11 cellular contexts compared by ENCODE assay signal in genomic region chr11:14015711-14016110, GRCh38. TPM values are rescaled to one million over a fixed set of nuclear protein-coding genes. Genes with fewer than 3 reads are reported as not detected.
A peak's percentile ranks its signal among the peaks of the same experiment; 100 is the strongest.
DNase-seq lines count a peak whose midpoint lies in the region; ATAC-seq and TF ChIP-seq lines count a peak whose summit lies in the region.
"Had no signal": no experiment of that assay in that cellular context is flagged by ENCODE, and none has a peak within 500 bp of the region (broad histone marks: within the 10 kb centered on the region; RNA-seq: fewer than 3 reads in every experiment).

No MANE protein-coding gene starts in this region.

- CTCF ChIA-PET in Calu3 (lab: Charles Lee) = interaction anchor here (0.7 kb wide), 1 partner anchor 66 kb away, joined by 3 read pairs; no protein-coding TSS in a partner anchor

- no peaks in the 10 kb centered on the region for H3K9me3 Mint-ChIP-seq in Calu3 (ENCODE audit: low read depth, unreplicated experiment)

- H3K4me3 ChIP-seq in thyroid gland (replicated peaks in 1 of 3) = no peak overlapping the region
- H3K4me3 ChIP-seq: BLaER1 treated with 17β-estradiol and CSF1 and Interleukin-3, amounts not matched to agents 10 nM and 100 nM had no signal

- no peak for TF ChIP-seq POLR2A in thyroid gland (IDR thresholded peaks at IDR 0.05)

- 47 to 54% methylated on average over 4 of the region's 4 CpGs for WGBS in thyroid gland, 2 donors

- no peak overlapping the region for H3K27ac ChIP-seq in thyroid gland
- H3K27ac ChIP-seq: BLaER1 treated with 17β-estradiol and CSF1 and Interleukin-3, amounts not matched to agents 10 nM and 100 nM; parathyroid adenoma had no signal

- H3K36me3 ChIP-seq in thyroid gland = no peaks in the 10 kb centered on the region
- H3K36me3 ChIP-seq: BLaER1 treated with 17β-estradiol and CSF1 and Interleukin-3, amounts not matched to agents 10 nM and 100 nM had no signal

- DNase-seq in Calu3 (peak; percentile 37), M059J (ENCODE audit: low read depth) (peak; percentile 90), dermis blood vessel endothelial cell (peak; percentile 60), left colon (no peak), thyroid gland (no peak), NCI-H1694 (lab: John Stamatoyannopoulos, UW) (no peak)

- ATAC-seq in left colon (peak; percentile 90), GM21447 (IDR thresholded peaks at IDR 0.05; ENCODE audit: unreplicated experiment) (no peak), HG03460 (IDR thresholded peaks at IDR 0.05; ENCODE audit: unreplicated experiment) (no peak)

- no peaks in the 10 kb centered on the region for H3K9me3 ChIP-seq in thyroid gland
- H3K9me3 ChIP-seq: BLaER1 treated with 17β-estradiol and CSF1 and Interleukin-3, amounts not matched to agents 10 nM and 100 nM had no signal

- BruUV-seq in Calu3 (replicated peaks; lab: Mats Ljungman, UMichigan) = no TSS peak

- TF ChIP-seq CTCF in Calu3 (IDR thresholded peaks at IDR 0.05; ENCODE audit: unreplicated experiment) (no peak), thyroid gland (IDR thresholded peaks at IDR 0.05) (no peak)

- intact Hi-C loops in Calu3 (cut with micrococcal nuclease; ENCODE audit: unreplicated experiment) (no loop called here), left colon (cut with DNase I, micrococcal nuclease) (no loop called here), thyroid gland (cut with DNase I) (no loop called here)

- H3K27me3 ChIP-seq in thyroid gland = no peaks in the 10 kb centered on the region
- H3K27me3 ChIP-seq: BLaER1 treated with 17β-estradiol and CSF1 and Interleukin-3, amounts not matched to agents 10 nM and 100 nM had no signal

- peak overlapping the region; percentile 19 for H3K27ac Mint-ChIP-seq in Calu3 (ENCODE audit: unreplicated experiment)

- H3K27me3 Mint-ChIP-seq in Calu3 (ENCODE audit: unreplicated experiment) = no peaks in the 10 kb centered on the region

- no peaks in the 10 kb centered on the region for H3K36me3 Mint-ChIP-seq in Calu3 (ENCODE audit: insufficient read depth, unreplicated experiment)

- H3K4me1 ChIP-seq in thyroid gland = no peaks in the 10 kb centered on the region
- H3K4me1 ChIP-seq: BLaER1 treated with 17β-estradiol and CSF1 and Interleukin-3, amounts not matched to agents 10 nM and 100 nM; parathyroid adenoma had no signal

- H3K4me1 Mint-ChIP-seq in Calu3 (ENCODE audit: low read depth, unreplicated experiment) = peaks cover 25% of the 10 kb centered on the region

- H3K4me3 Mint-ChIP-seq in Calu3 (ENCODE audit: low read depth, unreplicated experiment) = no peak overlapping the region

RNA-seq across cellular contexts. Expression of gene SPON1, which starts 53.2 kb away (rescaled TPM):
- not detected in 2 replicates for total RNA-seq in Calu3 (2022)
- 0.05 and 0.17 TPM in 2 replicates for total RNA-seq in M059J (2014; rRNA removed; shearing (Covaris generic))
- total RNA-seq in dermis blood vessel endothelial cell = 0.17 and 0.19 TPM in 2 replicates
- 10 to 100 TPM; 86.7 to 87.0 TPM for total RNA-seq in left colon
- total RNA-seq in thyroid gland = 10 to 100 TPM in 2 of 4 donors, 1 to 10 TPM in 2; 7.3 to 14.9 (median 10.9) TPM
- total RNA-seq: SK-MEL-5 had no signal

Comparison
In these comparisons a context has a peak if more than half of its experiments do, and no peak if none do; other contexts are left out.
1. DNase-seq: peak in Calu3 (single experiment), M059J (single experiment) and dermis blood vessel endothelial cell (single experiment); none in left colon (0 of 2), thyroid gland (0 of 2) and NCI-H1694 (single experiment).